Comparison of ENCODE assay signal across 8 cellular contexts in genomic region chr14:101980700-101981099, GRCh38. TPM values are rescaled to one million over a fixed set of nuclear protein-coding genes. Genes with fewer than 3 reads are reported as not detected.
DNase-seq lines count a peak whose midpoint lies in the region; ATAC-seq and TF ChIP-seq lines count a peak whose summit lies in the region.

No MANE protein-coding gene starts in this region.

- H3K36me3 Mint-ChIP-seq in stimulated activated memory B cell treated with anti-CD40 and anti-IgM and Interleukin-4, amounts not matched to agents 10 μg/mL and 1 μg/mL and 100 μg/mL, for 72 hours = peaks cover 49% of the 10 kb centered on the region
- peaks cover 18% of the 10 kb centered on the region for H3K36me3 Mint-ChIP-seq in natural killer cell

- H3K27me3 Mint-ChIP-seq in stimulated activated memory B cell treated with anti-CD40 and anti-IgM and Interleukin-4, amounts not matched to agents 10 μg/mL and 1 μg/mL and 100 μg/mL, for 72 hours = no peaks in the 10 kb centered on the region
- H3K27me3 Mint-ChIP-seq in natural killer cell (ENCODE audit: low read depth in 2 of 2) = no peaks in the 10 kb centered on the region

- peaks cover 18% of the 10 kb centered on the region for H3K4me1 Mint-ChIP-seq in stimulated activated memory B cell treated with anti-CD40 and anti-IgM and Interleukin-4, amounts not matched to agents 10 μg/mL and 1 μg/mL and 100 μg/mL, for 72 hours
- H3K4me1 Mint-ChIP-seq in natural killer cell = peaks cover 8 to 14% of the 10 kb centered on the region in 2 donors

- H3K4me3 Mint-ChIP-seq in stimulated activated memory B cell treated with anti-CD40 and anti-IgM and Interleukin-4, amounts not matched to agents 10 μg/mL and 1 μg/mL and 100 μg/mL, for 72 hours = peak overlapping the region; percentile 3
- H3K4me3 Mint-ChIP-seq in natural killer cell = no peak overlapping the region

- ATAC-seq in GM18870 (IDR thresholded peaks at IDR 0.05; ENCODE audit: unreplicated experiment) (peak; percentile 95), HG03135 (IDR thresholded peaks at IDR 0.05; ENCODE audit: unreplicated experiment) (peak; percentile 81), SK-N-SH treated with all-trans-retinoic acid at 6 μM for 48 hours (peak; percentile 99), natural killer cell (no peak)
- ATAC-seq in stimulated activated memory B cell treated with anti-CD40 and anti-IgM and Interleukin-4, amounts not matched to agents 10 μg/mL and 1 μg/mL and 100 μg/mL, for 72 hours = peak; percentile 99

- intact Hi-C loops in natural killer cell (cut with micrococcal nuclease) = no loop called here

- H3K9me3 Mint-ChIP-seq in stimulated activated memory B cell treated with anti-CD40 and anti-IgM and Interleukin-4, amounts not matched to agents 10 μg/mL and 1 μg/mL and 100 μg/mL, for 72 hours = no peaks in the 10 kb centered on the region
- H3K9me3 Mint-ChIP-seq in natural killer cell = no peaks in the 10 kb centered on the region

- no peak for TF ChIP-seq CTCF in natural killer cell (IDR thresholded peaks at IDR 0.05)

- peak; percentile 92 for DNase-seq in A172 (ENCODE audit: low spot score)
- peak; percentile 24 for DNase-seq in foreskin melanocyte
- no peak for DNase-seq in natural killer cell
- no peak for DNase-seq in NCI-H82 treated with DMSO at 0.1 percent for 48 hours (lab: John Stamatoyannopoulos, UW; ENCODE audit: unreplicated experiment)

- H3K27ac Mint-ChIP-seq in stimulated activated memory B cell treated with anti-CD40 and anti-IgM and Interleukin-4, amounts not matched to agents 10 μg/mL and 1 μg/mL and 100 μg/mL, for 72 hours = peak overlapping the region; percentile 77
- peak overlapping the region in 1 of 2 donors; percentile 8 for H3K27ac Mint-ChIP-seq in natural killer cell

TF ChIP-seq in SK-N-SH treated with all-trans-retinoic acid at 6 μM for 48 hours, 23 proteins besides CTCF, POLR2A, EP300 and RAD21:
- peak; percentile 45 for TF ChIP-seq ISL1 (CRISPR knock-in tag; IDR thresholded peaks at IDR 0.05)
- no peak for TF ChIP-seq OSR1 (CRISPR knock-in tag; IDR thresholded peaks at IDR 0.05)
- no peak for TF ChIP-seq POU6F1 (CRISPR knock-in tag; IDR thresholded peaks at IDR 0.05; ENCODE audit: borderline replicate concordance, low read depth)

RNA-seq across cellular contexts. Expression of gene DYNC1H1, which starts 16.3 kb away (rescaled TPM):
- total RNA-seq in A172 (2014; rRNA removed; shearing (Covaris generic)) = 265 and 340 TPM in 2 replicates
- total RNA-seq in natural killer cell = 100 to 1,000 TPM; 313 to 381 (median 349) TPM

Comparison
In these comparisons a context has a peak if more than half of its experiments do, and no peak if none do; other contexts are left out.
1. DNase-seq: peak in A172 (single experiment) and foreskin melanocyte (single experiment); none in natural killer cell (single experiment) and NCI-H82 treated with DMSO at 0.1 percent for 48 hours (single experiment).
2. ATAC-seq: peak in GM18870 (single experiment), HG03135 (single experiment), SK-N-SH treated with all-trans-retinoic acid at 6 μM for 48 hours (single experiment) and stimulated activated memory B cell treated with anti-CD40 and anti-IgM and Interleukin-4, amounts not matched to agents 10 μg/mL and 1 μg/mL and 100 μg/mL, for 72 hours (single experiment); none in natural killer cell (0 of 3).